In genomic region chr15:71079208-71080044, GRCh38 we compare ENCODE assay signal across 1 cellular context.
TF ChIP-seq lines count a peak whose summit lies in the region.

No MANE protein-coding gene starts in this region.

TF ChIP-seq in SK-N-SH, 30 proteins besides CTCF, POLR2A, EP300 and RAD21 (continued from another document):
- TF ChIP-seq REST (IDR thresholded peaks at IDR 0.05; ENCODE audit: low read depth, low read length) (no peak), CHD2 (IDR thresholded peaks at IDR 0.05; ENCODE audit: low read length, partially characterized antibody) (no peak), NFIC (IDR thresholded peaks at IDR 0.05; ENCODE audit: borderline replicate concordance) (peak; percentile 43; the same call in 1 of the 2 replicates), SIN3A (IDR thresholded peaks at IDR 0.05; ENCODE audit: borderline replicate concordance, low read depth, low read length) (no peak), GABPA (IDR thresholded peaks at IDR 0.05; ENCODE audit: low read depth) (no peak), GATA2 (CRISPR knock-in tag; IDR thresholded peaks at IDR 0.05) (no peak), ZBTB33 (IDR thresholded peaks at IDR 0.05; ENCODE audit: borderline replicate concordance, low read depth) (no peak), FOXJ3 (CRISPR knock-in tag; IDR thresholded peaks at IDR 0.05) (no peak)
